Comparison of ENCODE assay signal across 24 cellular contexts in genomic region chr12:113735146-113735545, GRCh38.
A peak's percentile ranks its signal among the peaks of the same experiment; 100 is the strongest.
DNase-seq lines count a peak whose midpoint lies in the region; ATAC-seq and TF ChIP-seq lines count a peak whose summit lies in the region.
"Had no signal": no experiment of that assay in that cellular context is flagged by ENCODE, and none has a peak within 500 bp of the region (broad histone marks: within the 10 kb centered on the region; RNA-seq: fewer than 3 reads in every experiment).

No MANE protein-coding gene starts in this region.

- no peaks in the 10 kb centered on the region for H3K36me3 Mint-ChIP-seq in endothelial cell (ENCODE audit: low read depth, unreplicated experiment)
- H3K36me3 Mint-ChIP-seq: CD14-positive monocyte had no signal

- TF ChIP-seq RAD21 in neural cell (conservative IDR thresholded peaks at IDR 0.05), result no peak

- DNase-seq in NCI-H2227 treated with DMSO at 0.1 percent for 48 hours (lab: John Stamatoyannopoulos, UW) (peak; percentile 10), endothelial cell (ENCODE audit: low spot score) (peak; percentile 7), LoVo (ENCODE audit: low spot score) (no peak)
- DNase-seq: 8988T, AML-193, DMS53, GDM1, HCEC 1CT, KBM-7, NCI-H1092, NCI-H1436 treated with DMSO at 0.1 percent for 48 hours, NCI-H1930, NCI-H226, NCI-H524 treated with DMSO at 0.1 percent for 48 hours, SHP77, SW 1271 had no signal

- H3K27ac ChIP-seq in BLaER1, result peak overlapping the region; percentile 28; the same call in 1 of the 2 replicates
- no peak overlapping the region for H3K27ac ChIP-seq in neural cell (ENCODE audit: low read length)
- H3K27ac ChIP-seq: HL-60, SK-N-MC had no signal

- H3K4me3 Mint-ChIP-seq in endothelial cell (ENCODE audit: unreplicated experiment), result peak overlapping the region; percentile 31
- H3K4me3 Mint-ChIP-seq: CD14-positive monocyte had no signal

- H3K27me3 Mint-ChIP-seq in endothelial cell (ENCODE audit: unreplicated experiment), result peaks cover 7% of the 10 kb centered on the region

- H3K4me2 ChIP-seq in BLaER1, result peak overlapping the region; percentile 77
- no peak overlapping the region for H3K4me2 ChIP-seq in neural cell (ENCODE audit: low read length)

- no peaks in the 10 kb centered on the region for H3K79me2 ChIP-seq in neural cell (replicated peaks; ENCODE audit: insufficient read depth, low read length)

- peak overlapping the region; percentile 30; the same call in 1 of the 2 replicates for H3K9ac ChIP-seq in BLaER1
- H3K9ac ChIP-seq in neural cell (ENCODE audit: low read length), result no peak overlapping the region

- H3K9me2 ChIP-seq in neural cell (ENCODE audit: insufficient read depth, low read length), result no peaks in the 10 kb centered on the region

- peak overlapping the region; percentile 89 for H3K27ac Mint-ChIP-seq in endothelial cell (ENCODE audit: unreplicated experiment)

- peaks cover 41% of the 10 kb centered on the region for H3K4me1 ChIP-seq in BLaER1

- H3K4me3 ChIP-seq in BLaER1 (peak overlapping the region; percentile 34; the same call in 1 of the 2 replicates), neural cell (ENCODE audit: low read length) (no peak overlapping the region)
- H3K4me3 ChIP-seq: SK-N-MC had no signal

- H4K20me1 ChIP-seq in BLaER1, result no peaks in the 10 kb centered on the region
- no peaks in the 10 kb centered on the region for H4K20me1 ChIP-seq in neural cell (ENCODE audit: insufficient read depth)

- peaks cover 20% of the 10 kb centered on the region for H3K4me1 Mint-ChIP-seq in endothelial cell (ENCODE audit: unreplicated experiment)
- H3K4me1 Mint-ChIP-seq: CD14-positive monocyte had no signal

- ATAC-seq in GM19467 (IDR thresholded peaks at IDR 0.05; ENCODE audit: unreplicated experiment), result no peak
- ATAC-seq in activated CD4-positive, CD25-positive, alpha-beta regulatory T cell treated with anti-CD3 and anti-CD28 coated beads, Interleukin-2, amount 50 U/mL, for 24 hours, result no peak
- ATAC-seq: HepG2 had no signal

- no peaks in the 10 kb centered on the region for H3K27me3 ChIP-seq in BLaER1
- no peaks in the 10 kb centered on the region for H3K27me3 ChIP-seq in neural cell (ENCODE audit: insufficient read depth, low read depth, low read length)

- no peaks in the 10 kb centered on the region for H3K9me3 Mint-ChIP-seq in endothelial cell (ENCODE audit: unreplicated experiment)

- no peak for TF ChIP-seq EP300 in neural cell (conservative IDR thresholded peaks at IDR 0.05; ENCODE audit: poor library complexity, severe bottlenecking)

- no peaks in the 10 kb centered on the region for H3K9me3 ChIP-seq in BLaER1
- no peaks in the 10 kb centered on the region for H3K9me3 ChIP-seq in neural cell (ENCODE audit: low read length)

- H2AFZ ChIP-seq in neural cell (ENCODE audit: low read depth, low read length), result peak overlapping the region; percentile 16

- H3K36me3 ChIP-seq in BLaER1 (no peaks in the 10 kb centered on the region), neural cell (ENCODE audit: insufficient read depth, low read length) (no peaks in the 10 kb centered on the region)

- TF ChIP-seq CTCF in endothelial cell (IDR thresholded peaks at IDR 0.05; ENCODE audit: unreplicated experiment) (no peak), neural cell (IDR thresholded peaks at IDR 0.05; ENCODE audit: poor library complexity, severe bottlenecking) (no peak)

- H3F3A ChIP-seq in neural cell (ENCODE audit: insufficient read depth, low read length, poor library complexity, severe bottlenecking), result no peaks in the 10 kb centered on the region

TF ChIP-seq in neural cell, 6 proteins besides CTCF, POLR2A, EP300 and RAD21:
- TF ChIP-seq SMC3 (conservative IDR thresholded peaks at IDR 0.05; ENCODE audit: poor library complexity) (no peak), EZH2 (IDR thresholded peaks at IDR 0.05; ENCODE audit: borderline replicate concordance, insufficient read depth, low read length, poor library complexity, severe bottlenecking) (no peak), TAF1 (IDR thresholded peaks at IDR 0.05; ENCODE audit: low read depth) (no peak), REST (IDR thresholded peaks at IDR 0.05; ENCODE audit: borderline replicate concordance) (no peak), MXI1 (conservative IDR thresholded peaks at IDR 0.05; ENCODE audit: poor library complexity, severe bottlenecking) (no peak), POLR2AphosphoS5 (IDR thresholded peaks at IDR 0.05) (no peak)
